In genomic region chr19:19032420-19033175, GRCh38 we compare ENCODE assay signal across 8 cellular contexts. TPM values are rescaled to one million over a fixed set of nuclear protein-coding genes. Genes with fewer than 3 reads are reported as not detected.
DNase-seq lines count a peak whose midpoint lies in the region; ATAC-seq and TF ChIP-seq lines count a peak whose summit lies in the region.

No MANE protein-coding gene starts in this region.

- no peaks in the 10 kb centered on the region for H3K27me3 Mint-ChIP-seq in activated naive CD8-positive, alpha-beta T cell treated with anti-CD3 and anti-CD28 coated beads, Interleukin-2, amount 50 U/mL, for 24 hours

- peak overlapping the region; percentile 83 for H3K14ac ChIP-seq in trophoblast cell (ENCODE audit: low read length)

- peaks cover 92% of the 10 kb centered on the region for H3K79me2 ChIP-seq in GM23248 (ENCODE audit: insufficient read depth)
- H3K79me2 ChIP-seq in MM.1S (ENCODE audit: low read length), result peaks cover 90% of the 10 kb centered on the region
- H3K79me2 ChIP-seq in SK-N-SH (ENCODE audit: insufficient read depth), result peaks cover 90% of the 10 kb centered on the region
- H3K79me2 ChIP-seq in trophoblast cell (ENCODE audit: control insufficient read depth, insufficient read depth, low read length, poor library complexity), result peaks cover 8% of the 10 kb centered on the region

- peak overlapping the region; percentile 20 for H2AK5ac ChIP-seq in trophoblast cell (ENCODE audit: low read length)

- H3K27ac Mint-ChIP-seq in activated naive CD8-positive, alpha-beta T cell treated with anti-CD3 and anti-CD28 coated beads, Interleukin-2, amount 50 U/mL, for 24 hours, result peak overlapping the region; percentile 98

- H3K4me1 ChIP-seq in GM23248 (ENCODE audit: insufficient read depth), result peaks cover 11% of the 10 kb centered on the region
- H3K4me1 ChIP-seq in MM.1S (ENCODE audit: low read length), result peaks cover 3% of the 10 kb centered on the region; the same call in 1 of the 2 replicates
- peaks cover 6 to 7% of the 10 kb centered on the region in 2 experiments; a peak in 1 of 4 replicates for H3K4me1 ChIP-seq in SK-N-SH (ENCODE audit: control insufficient read depth in 1 of 2, insufficient read depth in 2 of 2, low read depth in 1 of 2, low read length in 1 of 2)
- H3K4me1 ChIP-seq in heart left ventricle, result peaks cover 0 to 36% (median 22%) of the 10 kb centered on the region in 12 donors
- peaks cover 4 to 5% of the 10 kb centered on the region in 2 experiments for H3K4me1 ChIP-seq in trophoblast cell (ENCODE audit: control insufficient read depth in 1 of 2, insufficient read depth in 2 of 2, low read length in 2 of 2)
- H3K4me1 ChIP-seq in tibial nerve, result peaks cover 0 to 49% (median 20%) of the 10 kb centered on the region in 4 donors

- peaks cover 9% of the 10 kb centered on the region for H3K79me1 ChIP-seq in trophoblast cell (ENCODE audit: low read length)

- TF ChIP-seq CTCF in MM.1S (IDR thresholded peaks at IDR 0.05; ENCODE audit: low read length), result no peak
- peak; percentile 23 for TF ChIP-seq CTCF in SK-N-SH (IDR thresholded peaks at IDR 0.05)
- TF ChIP-seq CTCF in heart left ventricle (IDR thresholded peaks at IDR 0.05), result no peak
- no peak for TF ChIP-seq CTCF in tibial nerve (IDR thresholded peaks at IDR 0.05)

- H3K9me2 ChIP-seq in GM23248 (ENCODE audit: insufficient read depth) (no peaks in the 10 kb centered on the region), MM.1S (replicated peaks; ENCODE audit: insufficient read depth, low read length) (no peaks in the 10 kb centered on the region), SK-N-SH (no peaks in the 10 kb centered on the region)

- H3K18ac ChIP-seq in trophoblast cell (ENCODE audit: low read length), result peak overlapping the region; percentile 83

- H4K91ac ChIP-seq in trophoblast cell (ENCODE audit: low read depth, low read length), result peak overlapping the region; percentile 85

- H3K9me3 ChIP-seq in GM23248 (ENCODE audit: low read depth) (no peaks in the 10 kb centered on the region), MM.1S (replicated peaks; ENCODE audit: insufficient read depth, low read length) (no peaks in the 10 kb centered on the region), SK-N-SH (no peaks in the 10 kb centered on the region), heart left ventricle (no peaks in the 10 kb centered on the region), trophoblast cell (ENCODE audit: insufficient read depth, low read depth, low read length) (peaks cover under 1% of the 10 kb centered on the region), tibial nerve (no peaks in the 10 kb centered on the region)

- TF ChIP-seq RAD21 in SK-N-SH (IDR thresholded peaks at IDR 0.05; ENCODE audit: low read length), result no peak

- H3K9me3 Mint-ChIP-seq in activated naive CD8-positive, alpha-beta T cell treated with anti-CD3 and anti-CD28 coated beads, Interleukin-2, amount 50 U/mL, for 24 hours, result no peaks in the 10 kb centered on the region

- H2BK12ac ChIP-seq in trophoblast cell (ENCODE audit: low read length), result no peak overlapping the region

- TF ChIP-seq EP300 in SK-N-SH (IDR thresholded peaks at IDR 0.05; ENCODE audit: borderline replicate concordance in 1 of 2, low read depth in 1 of 2, low read length in 1 of 2) (no peak), tibial nerve (IDR thresholded peaks at IDR 0.05) (no peak)

- H3K4me2 ChIP-seq in GM23248 (ENCODE audit: unreplicated experiment) (peak overlapping the region; percentile 89), MM.1S (ENCODE audit: low read depth, low read length) (peak overlapping the region; percentile 94), SK-N-SH (peak overlapping the region; percentile 98), trophoblast cell (ENCODE audit: low read length) (peak overlapping the region; percentile 96)

- H3K27me3 ChIP-seq in GM23248 (replicated peaks; ENCODE audit: insufficient read depth) (no peaks in the 10 kb centered on the region), MM.1S (replicated peaks; ENCODE audit: insufficient read depth, low read length) (no peaks in the 10 kb centered on the region), SK-N-SH (ENCODE audit: insufficient read depth) (no peaks in the 10 kb centered on the region), heart left ventricle (no peaks in the 10 kb centered on the region), trophoblast cell (ENCODE audit: insufficient read depth, low read length) (no peaks in the 10 kb centered on the region), tibial nerve (no peaks in the 10 kb centered on the region)

- peaks cover 48% of the 10 kb centered on the region for H3K36me3 Mint-ChIP-seq in activated naive CD8-positive, alpha-beta T cell treated with anti-CD3 and anti-CD28 coated beads, Interleukin-2, amount 50 U/mL, for 24 hours (ENCODE audit: low read depth)

- peak overlapping the region; percentile 89 for H4K8ac ChIP-seq in trophoblast cell (ENCODE audit: low read depth, low read length)

- TF ChIP-seq POLR2A in heart left ventricle (IDR thresholded peaks at IDR 0.05) (no peak), tibial nerve (IDR thresholded peaks at IDR 0.05) (no peak)

- WGBS in GM23248 (ENCODE audit: low coverage in 1 of 2, low lambda C conversion rate in 2 of 2, missing lambda C conversion rate in 2 of 2), 2 experiments, result 1 to 3% methylated on average over 31 of the region's 31 CpGs
- 10% methylated on average over 26 of the region's 31 CpGs for WGBS in SK-N-SH (ENCODE audit: low lambda C conversion rate)
- WGBS in heart left ventricle, 4 donors, result 0 to 1% (median 1%) methylated on average over 21 to 31 of the region's 31 CpGs
- WGBS in trophoblast cell (ENCODE audit: extremely low coverage, insufficient coverage, insufficient read length), result no CpG with 5 or more reads among the region's 31 CpGs
- WGBS in tibial nerve, 2 donors, result 2 to 3% methylated on average over 30 to 31 of the region's 31 CpGs

- peak overlapping the region; percentile 61 for H4K12ac ChIP-seq in trophoblast cell (ENCODE audit: low read depth, low read length)

- H3K23ac ChIP-seq in trophoblast cell (ENCODE audit: low read length), result no peak overlapping the region

- H3K4ac ChIP-seq in trophoblast cell (ENCODE audit: low read depth, low read length), result peak overlapping the region; percentile 94

- CTCF ChIA-PET in SK-N-SH (lab: Yijun Ruan, JAX), result interaction anchor here (0.9 kb wide), 1 partner anchor 142 kb away, joined by 3 read pairs; no protein-coding TSS in a partner anchor

- peak overlapping the region; percentile 93 for H3K9ac ChIP-seq in GM23248
- peak overlapping the region; percentile 95 for H3K9ac ChIP-seq in MM.1S (ENCODE audit: low read length)
- H3K9ac ChIP-seq in SK-N-SH, result peak overlapping the region; percentile 94
- peak overlapping the region; percentile 93 for H3K9ac ChIP-seq in trophoblast cell (ENCODE audit: low read length)

- H3K36me3 ChIP-seq in GM23248 (ENCODE audit: low read depth) (peaks cover 14% of the 10 kb centered on the region), MM.1S (replicated peaks; ENCODE audit: insufficient read depth, low read length) (0 out of 2 replicates have a peak, but pooled peaks cover 5% of the 10 kb centered on the region), SK-N-SH (replicated peaks in 1 of 2; ENCODE audit: control insufficient read depth in 1 of 2, insufficient read depth in 2 of 2, low read length in 1 of 2) (peaks cover 9 to 31% of the 10 kb centered on the region in 2 experiments), heart left ventricle (peaks cover 0 to 36% (median 32%) of the 10 kb centered on the region in 9 donors), trophoblast cell (ENCODE audit: control insufficient read depth in 1 of 2, insufficient read depth in 2 of 2, low read length in 2 of 2) (peaks cover 22 to 30% of the 10 kb centered on the region in 2 experiments), tibial nerve (peaks cover 2 to 35% (median 8%) of the 10 kb centered on the region in 3 donors)

- H3K27ac ChIP-seq in GM23248, result peak overlapping the region; percentile 82
- peak overlapping the region; percentile 59; the same call in 1 of the 2 replicates for H3K27ac ChIP-seq in MM.1S (ENCODE audit: low read length)
- H3K27ac ChIP-seq in SK-N-SH (ENCODE audit: low read depth in 2 of 2, low read length in 1 of 2), result peak overlapping the region; percentile 87 to 90
- peak overlapping the region; percentile 91 to 100 (median 98) for H3K27ac ChIP-seq in heart left ventricle
- peak overlapping the region; percentile 78 for H3K27ac ChIP-seq in trophoblast cell (ENCODE audit: low read depth, low read length)
- H3K27ac ChIP-seq in tibial nerve, result peak overlapping the region; percentile 88 to 99 (median 92)

- intact Hi-C loops in heart left ventricle (cut with DNase I), result loop anchor here in 2 of 10 donors (1.0 to 2.0 kb wide), 2 partner anchors 30 to 107 kb away; partner anchors contain the start of gene SLC25A42 (in 2 of the 2)

- peak overlapping the region; percentile 79 for H2BK5ac ChIP-seq in trophoblast cell (ENCODE audit: low read depth, low read length, poor library complexity)

- H3K4me1 Mint-ChIP-seq in activated naive CD8-positive, alpha-beta T cell treated with anti-CD3 and anti-CD28 coated beads, Interleukin-2, amount 50 U/mL, for 24 hours, result peaks cover 43% of the 10 kb centered on the region

- peak overlapping the region; percentile 74 for H2BK120ac ChIP-seq in trophoblast cell (ENCODE audit: insufficient read depth, low read length, poor library complexity)

- peak; percentile 74 for ATAC-seq in activated naive CD8-positive, alpha-beta T cell treated with anti-CD3 and anti-CD28 coated beads, Interleukin-2, amount 50 U/mL, for 24 hours
- ATAC-seq in heart left ventricle, result peak; percentile 83 to 93 (median 89)

- H3K4me3 Mint-ChIP-seq in activated naive CD8-positive, alpha-beta T cell treated with anti-CD3 and anti-CD28 coated beads, Interleukin-2, amount 50 U/mL, for 24 hours, result peak overlapping the region; percentile 94

- POLR2A ChIA-PET in SK-N-SH (lab: Yijun Ruan, JAX), result interaction anchor here (0.7 kb wide), 1 partner anchor 142 kb away, joined by 4 read pairs; no protein-coding TSS in a partner anchor

- H2AFZ ChIP-seq in GM23248 (peak overlapping the region; percentile 87), MM.1S (ENCODE audit: low read length) (peak overlapping the region; percentile 78; the same call in 1 of the 2 replicates), SK-N-SH (ENCODE audit: low read depth) (peak overlapping the region; percentile 43; the same call in 1 of the 2 replicates), trophoblast cell (ENCODE audit: insufficient read depth, low read length, poor library complexity) (peak overlapping the region; percentile 86)

- in situ Hi-C loops in GM23248 (cut with MboI), result no loop called here

- peak overlapping the region; percentile 95 for H3K4me3 ChIP-seq in GM23248
- H3K4me3 ChIP-seq in MM.1S (ENCODE audit: low read length), result peak overlapping the region; percentile 70
- H3K4me3 ChIP-seq in SK-N-SH (ENCODE audit: low read depth in 2 of 2, low read length in 1 of 2), result peak overlapping the region; percentile 72 to 98
- H3K4me3 ChIP-seq in heart left ventricle, result peak overlapping the region; percentile 59 to 97 (median 84)
- H3K4me3 ChIP-seq in trophoblast cell (ENCODE audit: low read depth, low read length), result peak overlapping the region; percentile 85
- H3K4me3 ChIP-seq in tibial nerve, result peak overlapping the region; percentile 82 to 99 (median 90)

- H3F3A ChIP-seq in GM23248 (ENCODE audit: insufficient read depth) (peaks cover 4% of the 10 kb centered on the region; the same call in 1 of the 2 replicates), MM.1S (ENCODE audit: insufficient read depth, low read length) (peaks cover 6% of the 10 kb centered on the region; the same call in 1 of the 2 replicates), SK-N-SH (replicated peaks; ENCODE audit: insufficient read depth) (peaks cover 5% of the 10 kb centered on the region)

- H4K20me1 ChIP-seq in GM23248 (ENCODE audit: insufficient read depth) (no peaks in the 10 kb centered on the region), MM.1S (ENCODE audit: insufficient read depth, low read length) (no peaks in the 10 kb centered on the region), SK-N-SH (ENCODE audit: insufficient read depth) (peaks cover 7% of the 10 kb centered on the region)

- peak; percentile 91 for DNase-seq in DMS114 treated with DMSO at 0.1 percent for 48 hours (lab: John Stamatoyannopoulos, UW; ENCODE audit: unreplicated experiment)
- DNase-seq in GM23248, result peak; percentile 90
- peak; percentile 66 for DNase-seq in MM.1S
- peak; percentile 89 for DNase-seq in SK-N-SH
- peak; percentile 87 for DNase-seq in activated naive CD8-positive, alpha-beta T cell treated with anti-CD3 and anti-CD28 coated beads, Interleukin-2, amount 50 U/mL, for 24 hours
- peak; percentile 89 to 97 (median 96) for DNase-seq in heart left ventricle
- peak; percentile 82 to 87 for DNase-seq in trophoblast cell
- peak; percentile 61 to 81 for DNase-seq in tibial nerve (ENCODE audit: low spot score in 2 of 2)

RNA-seq across cellular contexts. Expression of gene SUGP2, which starts 0.7 kb away (rescaled TPM):
- 27.6 and 29.7 TPM in 2 replicates for total RNA-seq in GM23248 (2014; rRNA removed; shearing (Covaris generic))
- 26.7 and 28.8 TPM in 2 replicates for polyA plus RNA-seq in GM23248 (2016; fragmentation: Nextera tagmentation; extraction: Ambion mirVana)
- 56.3 and 74.9 TPM in 2 replicates for polyA plus RNA-seq in SK-N-SH (2012; rRNA removed)
- 22.0 and 27.1 TPM in 2 replicates for polyA plus RNA-seq in SK-N-SH (2012; cell fraction: cytosol; rRNA removed)
- polyA plus RNA-seq in SK-N-SH (2012; cell fraction: nucleus; rRNA removed), result 274 and 332 TPM in 2 replicates
- total RNA-seq in heart left ventricle, result 10 to 100 TPM; 36.1 to 76.5 (median 59.4) TPM
- polyA plus RNA-seq in heart left ventricle, result 10 to 100 TPM; 36.8 to 47.8 TPM
- polyA plus RNA-seq in trophoblast cell (2013), result 48.0 and 52.2 TPM in 2 replicates
- 10 to 100 TPM; 50.8 to 95.1 (median 65.1) TPM for total RNA-seq in tibial nerve

RNA-seq across cellular contexts. Expression of gene ARMC6, which starts 0.8 kb away (rescaled TPM):
- 43.1 and 45.0 TPM in 2 replicates for total RNA-seq in GM23248 (2014; rRNA removed; shearing (Covaris generic))
- polyA plus RNA-seq in GM23248 (2016; fragmentation: Nextera tagmentation; extraction: Ambion mirVana), result 23.9 and 26.0 TPM in 2 replicates
- 32.2 and 34.7 TPM in 2 replicates for polyA plus RNA-seq in SK-N-SH (2012; rRNA removed)
- polyA plus RNA-seq in SK-N-SH (2012; cell fraction: cytosol; rRNA removed), result 13.8 and 22.3 TPM in 2 replicates
- polyA plus RNA-seq in SK-N-SH (2012; cell fraction: nucleus; rRNA removed), result 30.9 and 32.2 TPM in 2 replicates
- total RNA-seq in heart left ventricle, result 10 to 100 TPM in 8 of 9 donors, 1 to 10 TPM in 1; 9.9 to 23.6 (median 18.0) TPM
- 10 to 100 TPM; 22.4 to 24.7 TPM for polyA plus RNA-seq in heart left ventricle
- polyA plus RNA-seq in trophoblast cell (2013), result 9.8 and 10.7 TPM in 2 replicates
- total RNA-seq in tibial nerve, result 10 to 100 TPM; 20.0 to 40.8 (median 24.6) TPM

RNA-seq across cellular contexts. Expression of gene SLC25A42, which starts 31.2 kb away (rescaled TPM):
- 6.9 and 7.3 TPM in 2 replicates for total RNA-seq in GM23248 (2014; rRNA removed; shearing (Covaris generic))
- polyA plus RNA-seq in GM23248 (2016; fragmentation: Nextera tagmentation; extraction: Ambion mirVana), result 4.8 and 5.9 TPM in 2 replicates
- polyA plus RNA-seq in SK-N-SH (2012; rRNA removed), result 4.3 and 6.1 TPM in 2 replicates
- 2.8 and 4.3 TPM in 2 replicates for polyA plus RNA-seq in SK-N-SH (2012; cell fraction: cytosol; rRNA removed)
- polyA plus RNA-seq in SK-N-SH (2012; cell fraction: nucleus; rRNA removed), result 16.9 and 18.8 TPM in 2 replicates
- total RNA-seq in heart left ventricle, result 10 to 100 TPM; 15.7 to 28.0 (median 17.9) TPM
- polyA plus RNA-seq in heart left ventricle, result 10 to 100 TPM; 15.6 to 21.1 TPM
- 3.2 and 3.3 TPM in 2 replicates for polyA plus RNA-seq in trophoblast cell (2013)
- total RNA-seq in tibial nerve, result 10 to 100 TPM; 13.8 to 25.5 (median 15.5) TPM

Comparison
In these comparisons a context has a peak if more than half of its experiments do, and no peak if none do; other contexts are left out.
1. Peak in every context shown above with its lines: DNase-seq, ATAC-seq, H3K4me3 ChIP-seq and H3K27ac ChIP-seq.